Comparison of ENCODE assay signal across 11 cellular contexts in the genomic region with DNA sequence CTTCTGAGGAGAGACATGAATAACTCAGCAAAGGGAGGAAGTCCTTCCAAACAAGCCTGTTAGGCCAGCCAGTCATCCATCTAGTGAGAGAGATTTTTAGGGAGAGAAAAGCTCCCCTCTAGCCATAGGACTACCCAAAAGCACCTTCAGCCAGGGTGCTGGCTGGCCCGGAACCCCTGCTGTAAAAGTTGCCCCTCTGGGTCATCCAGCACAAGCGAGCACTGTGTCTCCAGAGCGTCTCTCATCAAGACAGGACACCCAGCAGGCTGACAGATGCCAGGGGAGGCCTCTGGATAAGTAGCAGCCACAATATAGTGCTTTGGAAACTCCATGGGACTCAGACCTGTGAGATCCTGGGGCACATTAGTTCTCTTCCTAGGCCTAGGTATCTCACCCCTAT. TPM values are rescaled to one million over a fixed set of nuclear protein-coding genes. Genes with fewer than 3 reads are reported as not detected.
DNase-seq lines count a peak whose midpoint lies in the region; ATAC-seq, FAIRE-seq and TF ChIP-seq lines count a peak whose summit lies in the region.
"Had no signal": no experiment of that assay in that cellular context is flagged by ENCODE, and none has a peak within 500 bp of the region (broad histone marks: within the 10 kb centered on the region; RNA-seq: fewer than 3 reads in every experiment).

No MANE protein-coding gene starts in this region.

- peaks cover 20% of the 10 kb centered on the region for H3K4me1 Mint-ChIP-seq in activated naive CD8-positive, alpha-beta T cell treated with anti-CD3 and anti-CD28 coated beads, Interleukin-2, amount 50 U/mL, for 24 hours
- H3K4me1 Mint-ChIP-seq in activated naive CD8-positive, alpha-beta T cell treated with anti-CD3 and anti-CD28 coated beads for 36 hours: peaks cover 11% of the 10 kb centered on the region
- H3K4me1 Mint-ChIP-seq in nephron progenitor cell: peaks cover 68% of the 10 kb centered on the region
- H3K4me1 Mint-ChIP-seq in type B pancreatic cell (ENCODE audit: unreplicated experiment): peaks cover 57% of the 10 kb centered on the region
- peaks cover 33% of the 10 kb centered on the region for H3K4me1 Mint-ChIP-seq in activated T-cell treated with anti-CD3 and anti-CD28 coated beads, Interleukin-2, amount 50 U/mL, for 24 hours (ENCODE audit: low read depth)

- H3K27me3 ChIP-seq in breast epithelium: no peaks in the 10 kb centered on the region
- H3K27me3 ChIP-seq: MG63 had no signal

- no peak for TF ChIP-seq CTCF in breast epithelium (IDR thresholded peaks at IDR 0.05)
- no peak for TF ChIP-seq CTCF in nephron progenitor cell (IDR thresholded peaks at IDR 0.05)
- TF ChIP-seq CTCF in type B pancreatic cell (conservative IDR thresholded peaks at IDR 0.05): no peak

- no peak for ATAC-seq in activated naive CD8-positive, alpha-beta T cell treated with anti-CD3 and anti-CD28 coated beads, Interleukin-2, amount 50 U/mL, for 24 hours
- no peak for ATAC-seq in HG02884 (IDR thresholded peaks at IDR 0.05; ENCODE audit: unreplicated experiment)

- H3K27ac Mint-ChIP-seq in activated naive CD8-positive, alpha-beta T cell treated with anti-CD3 and anti-CD28 coated beads, Interleukin-2, amount 50 U/mL, for 24 hours: peak overlapping the region; percentile 36
- H3K27ac Mint-ChIP-seq in activated naive CD8-positive, alpha-beta T cell treated with anti-CD3 and anti-CD28 coated beads for 36 hours: no peak overlapping the region
- H3K27ac Mint-ChIP-seq in nephron progenitor cell (peak overlapping the region; percentile 98), type B pancreatic cell (peak overlapping the region; percentile 90)
- H3K27ac Mint-ChIP-seq in activated T-cell treated with anti-CD3 and anti-CD28 coated beads, Interleukin-2, amount 50 U/mL, for 24 hours: no peak overlapping the region

- DNase-seq in activated naive CD8-positive, alpha-beta T cell treated with anti-CD3 and anti-CD28 coated beads, Interleukin-2, amount 50 U/mL, for 24 hours: no peak
- DNase-seq in activated naive CD8-positive, alpha-beta T cell treated with anti-CD3 and anti-CD28 coated beads for 36 hours: no peak
- DNase-seq in breast epithelium (ENCODE audit: low spot score in 2 of 2) (no peak), nephron progenitor cell (no peak), type B pancreatic cell (ENCODE audit: extremely low spot score, unreplicated experiment) (peak; percentile 60), H54 (ENCODE audit: insufficient read length, low spot score) (no peak)
- no peak for DNase-seq in activated T-cell treated with anti-CD3 and anti-CD28 coated beads, Interleukin-2, amount 50 U/mL, for 24 hours
- DNase-seq: NCI-H526, SW 1271 had no signal

- no peak for FAIRE-seq in H54 (lab: Jason Lieb, UNC)

- no peaks in the 10 kb centered on the region for H3K36me3 ChIP-seq in breast epithelium

- H3K9me3 ChIP-seq in breast epithelium: no peaks in the 10 kb centered on the region
- H3K9me3 ChIP-seq: MG63 had no signal

- peaks cover 23% of the 10 kb centered on the region for H3K36me3 Mint-ChIP-seq in activated naive CD8-positive, alpha-beta T cell treated with anti-CD3 and anti-CD28 coated beads, Interleukin-2, amount 50 U/mL, for 24 hours (ENCODE audit: low read depth)
- no peaks in the 10 kb centered on the region for H3K36me3 Mint-ChIP-seq in activated naive CD8-positive, alpha-beta T cell treated with anti-CD3 and anti-CD28 coated beads for 36 hours
- peaks cover 31% of the 10 kb centered on the region for H3K36me3 Mint-ChIP-seq in nephron progenitor cell (ENCODE audit: low read depth)
- peaks cover 59% of the 10 kb centered on the region for H3K36me3 Mint-ChIP-seq in type B pancreatic cell
- peaks cover 72% of the 10 kb centered on the region for H3K36me3 Mint-ChIP-seq in activated T-cell treated with anti-CD3 and anti-CD28 coated beads, Interleukin-2, amount 50 U/mL, for 24 hours (ENCODE audit: low read depth)

- H3K27me3 Mint-ChIP-seq in activated naive CD8-positive, alpha-beta T cell treated with anti-CD3 and anti-CD28 coated beads, Interleukin-2, amount 50 U/mL, for 24 hours: no peaks in the 10 kb centered on the region
- H3K27me3 Mint-ChIP-seq in activated naive CD8-positive, alpha-beta T cell treated with anti-CD3 and anti-CD28 coated beads for 36 hours: no peaks in the 10 kb centered on the region
- H3K27me3 Mint-ChIP-seq in nephron progenitor cell (ENCODE audit: low read depth, poor library complexity) (peaks cover 5% of the 10 kb centered on the region), type B pancreatic cell (no peaks in the 10 kb centered on the region)
- H3K27me3 Mint-ChIP-seq in activated T-cell treated with anti-CD3 and anti-CD28 coated beads, Interleukin-2, amount 50 U/mL, for 24 hours: no peaks in the 10 kb centered on the region

- TF ChIP-seq POLR2A in breast epithelium (IDR thresholded peaks at IDR 0.05) (no peak), H54 (IDR thresholded peaks at IDR 0.05; ENCODE audit: low read depth, low read length) (no peak)

- intact Hi-C loops in breast epithelium (cut with DNase I; ENCODE audit: low total_unique reads): no loop called here

- no peak overlapping the region for H3K4me3 ChIP-seq in breast epithelium
- H3K4me3 ChIP-seq: MG63 had no signal

- no peaks in the 10 kb centered on the region for H3K9me3 Mint-ChIP-seq in activated naive CD8-positive, alpha-beta T cell treated with anti-CD3 and anti-CD28 coated beads, Interleukin-2, amount 50 U/mL, for 24 hours
- no peaks in the 10 kb centered on the region for H3K9me3 Mint-ChIP-seq in activated naive CD8-positive, alpha-beta T cell treated with anti-CD3 and anti-CD28 coated beads for 36 hours
- H3K9me3 Mint-ChIP-seq in nephron progenitor cell (peaks cover 9% of the 10 kb centered on the region), type B pancreatic cell (no peaks in the 10 kb centered on the region)
- no peaks in the 10 kb centered on the region for H3K9me3 Mint-ChIP-seq in activated T-cell treated with anti-CD3 and anti-CD28 coated beads, Interleukin-2, amount 50 U/mL, for 24 hours

- peak overlapping the region; percentile 93 for H3K27ac ChIP-seq in breast epithelium

- peaks cover 16 to 63% of the 10 kb centered on the region in 2 donors for H3K4me1 ChIP-seq in breast epithelium

- H3K4me3 Mint-ChIP-seq in activated naive CD8-positive, alpha-beta T cell treated with anti-CD3 and anti-CD28 coated beads, Interleukin-2, amount 50 U/mL, for 24 hours: no peak overlapping the region
- H3K4me3 Mint-ChIP-seq in activated naive CD8-positive, alpha-beta T cell treated with anti-CD3 and anti-CD28 coated beads for 36 hours: no peak overlapping the region
- H3K4me3 Mint-ChIP-seq in nephron progenitor cell: no peak overlapping the region
- peak overlapping the region; percentile 6 for H3K4me3 Mint-ChIP-seq in type B pancreatic cell
- H3K4me3 Mint-ChIP-seq in activated T-cell treated with anti-CD3 and anti-CD28 coated beads, Interleukin-2, amount 50 U/mL, for 24 hours: no peak overlapping the region

RNA-seq across cellular contexts. Expression of gene ANXA2, which starts 24.5 kb away (rescaled TPM):
- 10 to 100 TPM; 44.0 to 44.8 TPM for total RNA-seq in activated naive CD8-positive, alpha-beta T cell treated with anti-CD3 and anti-CD28 coated beads for 36 hours
- 1,000 to 10,000 TPM in 1 of 3 donors, 100 to 1,000 TPM in 2; 875 to 1,598 (median 923) TPM for total RNA-seq in breast epithelium
- total RNA-seq in type B pancreatic cell (ENCODE audit: low replicate concordance): 493 and 1,531 TPM in 2 replicates

Comparison
In these comparisons a context has a peak if more than half of its experiments do, and no peak if none do; other contexts are left out.
1. H3K27ac Mint-ChIP-seq: peak in activated naive CD8-positive, alpha-beta T cell treated with anti-CD3 and anti-CD28 coated beads, Interleukin-2, amount 50 U/mL, for 24 hours (single experiment), nephron progenitor cell (single experiment) and type B pancreatic cell (single experiment); none in activated naive CD8-positive, alpha-beta T cell treated with anti-CD3 and anti-CD28 coated beads for 36 hours (single experiment) and activated T-cell treated with anti-CD3 and anti-CD28 coated beads, Interleukin-2, amount 50 U/mL, for 24 hours (single experiment).
2. RNA of gene ANXA2, which starts 24.5 kb away (total RNA-seq): 875 to 1,598 TPM in breast epithelium and 493 to 1,531 TPM in type B pancreatic cell; 44.0 to 44.8 TPM in activated naive CD8-positive, alpha-beta T cell treated with anti-CD3 and anti-CD28 coated beads for 36 hours; every median in the first group is over 10 times any median in the second.